Comparison of ENCODE assay signal across 19 cellular contexts in the genomic region with DNA sequence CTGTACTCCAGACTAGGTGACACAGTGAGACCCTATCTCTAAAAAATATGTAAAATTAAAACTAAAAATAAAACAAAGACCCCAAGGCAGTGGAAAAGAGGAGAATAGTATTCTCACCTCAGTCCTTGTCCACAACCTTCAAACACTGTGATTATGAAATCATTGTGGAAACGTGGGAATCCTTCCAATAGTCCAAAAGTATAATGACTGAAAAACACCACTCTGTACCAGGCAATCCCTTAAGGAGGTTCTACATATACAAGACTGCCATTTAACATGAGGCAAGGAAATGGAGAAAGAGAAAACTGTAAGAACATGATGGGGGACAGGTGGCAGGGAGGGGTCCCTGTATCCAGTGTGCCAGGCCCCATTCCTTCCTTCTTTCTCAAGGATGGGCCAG.
A peak's percentile ranks its signal among the peaks of the same experiment; 100 is the strongest.
DNase-seq lines count a peak whose midpoint lies in the region; ATAC-seq and TF ChIP-seq lines count a peak whose summit lies in the region.
"Had no signal": no experiment of that assay in that cellular context is flagged by ENCODE, and none has a peak within 500 bp of the region (broad histone marks: within the 10 kb centered on the region; RNA-seq: fewer than 3 reads in every experiment).

No MANE protein-coding gene starts in this region.

- peak; percentile 45 for ATAC-seq in left lung
- ATAC-seq in psoas muscle, result peak in 1 of 4 donors; percentile 12
- no peak for ATAC-seq in GM18520 (IDR thresholded peaks at IDR 0.05; ENCODE audit: unreplicated experiment)
- no peak for ATAC-seq in HG02840 (IDR thresholded peaks at IDR 0.05; ENCODE audit: low FRiP score, unreplicated experiment)
- ATAC-seq: GM12878, GM23338, HCT116 had no signal

- TF ChIP-seq POLR2A in thyroid gland (IDR thresholded peaks at IDR 0.05), result no peak

- H3K36me3 ChIP-seq in left lung (no peaks in the 10 kb centered on the region), psoas muscle (ENCODE audit: insufficient read depth in 1 of 2, low read depth in 1 of 2) (peaks cover 0 to 4% of the 10 kb centered on the region in 2 donors), thyroid gland (no peaks in the 10 kb centered on the region)

- TF ChIP-seq CTCF in left lung (IDR thresholded peaks at IDR 0.05) (no peak), psoas muscle (IDR thresholded peaks at IDR 0.05) (no peak), thyroid gland (IDR thresholded peaks at IDR 0.05) (no peak)

- DNase-seq in NCI-H226 (peak; percentile 15), fibroblast of peridontal ligament (ENCODE audit: extremely low read depth) (peak; percentile 38), left lung (no peak), psoas muscle (no peak), thyroid gland (no peak), RPMI8226 (no peak)
- DNase-seq: C1 segment of cervical spinal cord, GDM1, MV-4-11, NCI-H1417, NCI-H1930, NCI-H82, PC-9 had no signal

- no peak overlapping the region for H3K27ac ChIP-seq in left lung
- H3K27ac ChIP-seq in psoas muscle, result peak overlapping the region; percentile 76
- no peak overlapping the region for H3K27ac ChIP-seq in thyroid gland
- H3K27ac ChIP-seq: PC-9 had no signal

- H3K27me3 ChIP-seq in left lung (no peaks in the 10 kb centered on the region), psoas muscle (ENCODE audit: insufficient read depth in 3 of 3, low read length in 2 of 3) (no peaks in the 10 kb centered on the region), thyroid gland (no peaks in the 10 kb centered on the region)

- H3K9me3 ChIP-seq in left lung, result no peaks in the 10 kb centered on the region
- no peaks in the 10 kb centered on the region for H3K9me3 ChIP-seq in psoas muscle
- no peaks in the 10 kb centered on the region for H3K9me3 ChIP-seq in thyroid gland

- H3K4me3 ChIP-seq in left lung (no peak overlapping the region), psoas muscle (no peak overlapping the region), thyroid gland (replicated peaks in 1 of 3) (no peak overlapping the region)
- H3K4me3 ChIP-seq: GM12878, GM23338, K562, PC-9 had no signal

- no peaks in the 10 kb centered on the region for H3K4me1 ChIP-seq in left lung
- peaks cover 47% of the 10 kb centered on the region for H3K4me1 ChIP-seq in psoas muscle
- H3K4me1 ChIP-seq in thyroid gland, result peaks cover 17 to 38% of the 10 kb centered on the region in 2 donors

- 17 to 42% (median 23%) methylated on average over 1 of the region's 1 CpG for WGBS in psoas muscle, 3 donors
- WGBS in thyroid gland, 2 donors, result 60 to 70% methylated on average over 1 of the region's 1 CpG

- intact Hi-C loops in left lung (cut with DNase I), result no loop called here
- intact Hi-C loops in psoas muscle (cut with DNase I), result no loop called here
- intact Hi-C loops in thyroid gland (cut with DNase I), result no loop called here

Comparison
In these comparisons a context has a peak if more than half of its experiments do, and no peak if none do; other contexts are left out.
1. DNase-seq: peak in NCI-H226 (single experiment) and fibroblast of peridontal ligament (single experiment); none in left lung (0 of 2), psoas muscle (0 of 2), thyroid gland (0 of 2) and RPMI8226 (single experiment).